In the genomic region with DNA sequence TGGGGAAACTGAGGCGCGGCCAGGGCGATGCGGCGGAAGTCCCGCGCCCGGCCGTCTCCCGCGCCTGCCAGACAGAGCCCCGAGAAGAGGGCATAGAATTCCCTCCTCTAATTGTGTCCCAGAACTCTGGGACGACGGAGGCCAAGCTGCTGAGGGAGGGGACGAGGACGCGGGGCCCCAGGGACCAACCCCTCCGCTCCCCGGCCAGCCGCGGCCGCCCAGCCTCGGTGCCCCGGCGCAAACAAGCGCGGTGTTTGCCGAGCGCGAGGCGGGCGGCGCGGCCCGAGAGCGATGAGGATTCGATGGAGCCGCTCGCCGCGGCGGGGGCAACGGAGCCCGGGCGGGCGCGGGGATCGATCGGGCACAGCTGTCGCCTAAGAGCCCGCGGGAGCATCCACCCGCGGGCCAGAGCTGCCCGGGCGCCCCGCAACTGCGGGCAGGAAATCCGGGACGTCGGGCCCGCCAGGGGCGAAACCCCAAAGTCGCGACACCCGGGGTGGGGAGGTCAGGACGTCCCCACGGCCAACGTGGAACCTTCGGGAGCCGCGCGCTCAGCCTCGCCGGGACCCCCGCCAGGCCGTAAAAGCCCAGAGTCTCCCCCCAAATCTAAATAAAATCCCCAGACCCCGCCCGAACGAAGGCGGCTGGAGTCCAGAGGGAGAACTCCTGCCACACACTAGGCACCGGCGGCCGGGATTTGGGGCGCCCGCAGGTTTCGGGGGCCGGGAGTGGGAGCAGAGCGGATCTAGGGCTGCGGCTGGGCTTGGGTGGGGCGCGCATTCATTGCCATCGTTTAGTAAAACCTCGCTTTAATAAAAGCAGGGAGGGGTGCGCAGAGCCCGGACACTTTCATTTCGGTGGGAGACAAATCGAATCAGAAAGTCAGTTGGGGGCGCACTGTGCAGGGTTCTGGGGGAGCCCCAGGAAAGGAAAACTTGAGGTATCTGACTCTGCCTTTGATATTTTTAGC, we compare ENCODE assay signal across 16 cellular contexts. TPM values are rescaled to one million over a fixed set of nuclear protein-coding genes. Genes with fewer than 3 reads are reported as not detected.
DNase-seq lines count a peak whose midpoint lies in the region; ATAC-seq and TF ChIP-seq lines count a peak whose summit lies in the region.
"Had no signal": no experiment of that assay in that cellular context is flagged by ENCODE, and none has a peak within 500 bp of the region (broad histone marks: within the 10 kb centered on the region; RNA-seq: fewer than 3 reads in every experiment).

No MANE protein-coding gene starts in this region.

- no peaks in the 10 kb centered on the region for H3K36me3 Mint-ChIP-seq in activated naive CD8-positive, alpha-beta T cell
- no peaks in the 10 kb centered on the region for H3K36me3 Mint-ChIP-seq in activated naive CD8-positive, alpha-beta T cell treated with anti-CD3 and anti-CD28 coated beads, Interleukin-2, amount 50 U/mL, for 24 hours (ENCODE audit: low read depth)

- H3K9me3 Mint-ChIP-seq in activated naive CD8-positive, alpha-beta T cell (ENCODE audit: low read depth), result no peaks in the 10 kb centered on the region
- no peaks in the 10 kb centered on the region for H3K9me3 Mint-ChIP-seq in activated naive CD8-positive, alpha-beta T cell treated with anti-CD3 and anti-CD28 coated beads, Interleukin-2, amount 50 U/mL, for 24 hours

- no peak overlapping the region for H2AFZ ChIP-seq in fibroblast of lung (ENCODE audit: low read length)

- H3K27me3 Mint-ChIP-seq in activated naive CD8-positive, alpha-beta T cell, result peaks cover 14% of the 10 kb centered on the region
- peaks cover 50% of the 10 kb centered on the region for H3K27me3 Mint-ChIP-seq in activated naive CD8-positive, alpha-beta T cell treated with anti-CD3 and anti-CD28 coated beads, Interleukin-2, amount 50 U/mL, for 24 hours

- TF ChIP-seq CTCF in Panc1 (IDR thresholded peaks at IDR 0.05) (no peak), fibroblast of lung (conservative IDR thresholded peaks at IDR 0.05 in 1 of 2, IDR thresholded peaks at IDR 0.05 in 1 of 2; ENCODE audit: low read depth in 1 of 2, low read length in 2 of 2) (no peak), suprapubic skin (IDR thresholded peaks at IDR 0.05) (no peak)

- H3K27ac ChIP-seq in Panc1 (ENCODE audit: low read length), result peak overlapping the region; percentile 90
- H3K27ac ChIP-seq in fibroblast of lung (ENCODE audit: insufficient read depth, low read length), result no peak overlapping the region
- H3K27ac ChIP-seq in suprapubic skin, result no peak overlapping the region
- H3K27ac ChIP-seq: right lobe of liver, transverse colon had no signal

- POLR2A ChIA-PET in Panc1 (lab: Charles Lee), result no interaction called here

- ATAC-seq in activated naive CD8-positive, alpha-beta T cell treated with anti-CD3 and anti-CD28 coated beads, Interleukin-2, amount 50 U/mL, for 24 hours, result no peak
- ATAC-seq in Panc1 (no peak), HG03378 (IDR thresholded peaks at IDR 0.05; ENCODE audit: unreplicated experiment) (no peak)
- ATAC-seq: right lobe of liver had no signal

- DNase-seq in activated naive CD8-positive, alpha-beta T cell treated with anti-CD3 and anti-CD28 coated beads, Interleukin-2, amount 50 U/mL, for 24 hours, result no peak
- DNase-seq in Panc1 (ENCODE audit: low read depth, low spot score) (no peak), fibroblast of lung (ENCODE audit: low read depth in 2 of 2) (no peak), suprapubic skin (ENCODE audit: low spot score in 2 of 2) (no peak), DMS53 treated with DMSO at 0.1 percent for 48 hours (lab: John Stamatoyannopoulos, UW; ENCODE audit: unreplicated experiment) (no peak), C1 segment of cervical spinal cord (lab: John Stamatoyannopoulos, UW) (no peak)
- DNase-seq: activated CD4-positive, alpha-beta T cell treated with anti-CD3 and anti-CD28 coated beads, Interleukin-2, amount 50 U/mL, for 48 hours; effector CD8-positive, alpha-beta T cell; NCI-H146; T-helper 1 cell; transverse colon had no signal

- peak overlapping the region; percentile 64 for H3K4me3 Mint-ChIP-seq in activated naive CD8-positive, alpha-beta T cell
- no peak overlapping the region for H3K4me3 Mint-ChIP-seq in activated naive CD8-positive, alpha-beta T cell treated with anti-CD3 and anti-CD28 coated beads, Interleukin-2, amount 50 U/mL, for 24 hours

- no peaks in the 10 kb centered on the region for H3K9me3 ChIP-seq in Panc1 (ENCODE audit: control insufficient read depth, insufficient read depth, low read depth, low read length)
- no peaks in the 10 kb centered on the region for H3K9me3 ChIP-seq in fibroblast of lung (ENCODE audit: control insufficient read depth, insufficient read depth, low read depth, low read length)
- no peaks in the 10 kb centered on the region for H3K9me3 ChIP-seq in suprapubic skin
- H3K9me3 ChIP-seq: right lobe of liver, transverse colon had no signal

- WGBS in suprapubic skin, result 3% methylated on average over 27 of the region's 99 CpGs

- no peak overlapping the region for H3K9ac ChIP-seq in fibroblast of lung (ENCODE audit: insufficient read depth, low read length)

- no peak for TF ChIP-seq EP300 in suprapubic skin (IDR thresholded peaks at IDR 0.05)

- no peaks in the 10 kb centered on the region for H3K79me2 ChIP-seq in fibroblast of lung (ENCODE audit: control insufficient read depth, insufficient read depth, low read length)

- H3K4me3 ChIP-seq in Panc1 (ENCODE audit: low read depth in 2 of 2, low read length in 2 of 2) (peak overlapping the region; percentile 37 to 49), fibroblast of lung (replicated peaks in 1 of 4; ENCODE audit: control extremely low read depth in 1 of 4, insufficient read depth in 1 of 4, low read depth in 3 of 4, low read length in 4 of 4) (no peak overlapping the region), suprapubic skin (peak overlapping the region; percentile 26)
- H3K4me3 ChIP-seq: right lobe of liver had no signal

- CTCF ChIA-PET in Panc1 (lab: Charles Lee), result no interaction called here

- no peaks in the 10 kb centered on the region for H4K20me1 ChIP-seq in fibroblast of lung (ENCODE audit: control insufficient read depth, extremely low read depth, insufficient read depth, low read length)

- H3K4me1 Mint-ChIP-seq in activated naive CD8-positive, alpha-beta T cell (ENCODE audit: low read depth), result peaks cover 17% of the 10 kb centered on the region
- H3K4me1 Mint-ChIP-seq in activated naive CD8-positive, alpha-beta T cell treated with anti-CD3 and anti-CD28 coated beads, Interleukin-2, amount 50 U/mL, for 24 hours, result peaks cover 19% of the 10 kb centered on the region

- intact Hi-C loops in Panc1 (cut with micrococcal nuclease; ENCODE audit: unreplicated experiment), result loop anchor here (10.0 kb wide), 1 partner anchor 75 kb away; no protein-coding TSS in a partner anchor

- H3K4me1 ChIP-seq in Panc1 (ENCODE audit: control insufficient read depth, insufficient read depth, low read length) (peaks cover 48% of the 10 kb centered on the region), fibroblast of lung (ENCODE audit: control insufficient read depth, extremely low read depth, insufficient read depth, low read length) (peaks cover 11% of the 10 kb centered on the region), suprapubic skin (peaks cover 37% of the 10 kb centered on the region)

- in situ Hi-C loops in Panc1 (cut with HindIII; ENCODE audit: low pct_unique_long_range_greater_than_20kb, low sequenced_read_pairs), result no loop called here

- H3K27me3 ChIP-seq in Panc1 (ENCODE audit: control insufficient read depth, insufficient read depth, low read length) (no peaks in the 10 kb centered on the region), fibroblast of lung (ENCODE audit: control insufficient read depth, insufficient read depth, low read length) (peaks cover 47% of the 10 kb centered on the region), suprapubic skin (peaks cover 99% of the 10 kb centered on the region)

- H3K27ac Mint-ChIP-seq in activated naive CD8-positive, alpha-beta T cell, result no peak overlapping the region
- H3K27ac Mint-ChIP-seq in activated naive CD8-positive, alpha-beta T cell treated with anti-CD3 and anti-CD28 coated beads, Interleukin-2, amount 50 U/mL, for 24 hours, result no peak overlapping the region

- peak overlapping the region; percentile 13 for H3K4me2 ChIP-seq in fibroblast of lung (ENCODE audit: extremely low read depth, insufficient read depth, low read length)

- H3K36me3 ChIP-seq in Panc1 (ENCODE audit: control insufficient read depth, insufficient read depth, low read length), result no peaks in the 10 kb centered on the region; the same call in 1 of the 2 replicates
- H3K36me3 ChIP-seq in fibroblast of lung (ENCODE audit: control insufficient read depth, insufficient read depth, low read length), result no peaks in the 10 kb centered on the region
- H3K36me3 ChIP-seq in suprapubic skin, result no peaks in the 10 kb centered on the region
- H3K36me3 ChIP-seq: right lobe of liver, transverse colon had no signal

- TF ChIP-seq POLR2A in suprapubic skin (IDR thresholded peaks at IDR 0.05), result no peak

- BruUV-seq in Panc1 (replicated peaks; lab: Mats Ljungman, UMichigan), result no TSS peak

RNA-seq across cellular contexts. Expression of a gene that starts 3.6 kb away (rescaled TPM):
- total RNA-seq in Panc1 (2021; ENCODE audit: unreplicated experiment) (16.5 TPM), fibroblast of lung (not detected in 2 replicates), suprapubic skin (not detected)
- polyA plus RNA-seq in Panc1 (2012; ENCODE audit: insufficient read length), result 22.2 TPM
- not detected in 2 replicates for polyA plus RNA-seq in fibroblast of lung
- not detected in 2 replicates for polyA plus RNA-seq in fibroblast of lung (2012)
- not detected in 2 replicates for polyA minus RNA-seq in fibroblast of lung (ENCODE audit: low replicate concordance)
- total RNA-seq: HT-29, right lobe of liver, transverse colon had no signal
- polyA plus RNA-seq: adipose tissue had no signal

Comparison
In these comparisons a context has a peak if more than half of its experiments do, and no peak if none do; other contexts are left out.
1. H3K4me3 ChIP-seq: peak in Panc1 (2 of 2) and suprapubic skin (single experiment); none in fibroblast of lung (0 of 4).
2. RNA of a gene that starts 3.6 kb away (total RNA-seq): 16.5 TPM in Panc1 (single experiment); not detected in fibroblast of lung and not detected in suprapubic skin; every median in the first group is over 10 times any median in the second.